9 cellular contexts compared by ENCODE assay signal in genomic region chr4:1337376-1337831, GRCh38. TPM values are rescaled to one million over a fixed set of nuclear protein-coding genes. Genes with fewer than 3 reads are reported as not detected.
DNase-seq lines count a peak whose midpoint lies in the region; FAIRE-seq and TF ChIP-seq lines count a peak whose summit lies in the region.
"Had no signal": no experiment of that assay in that cellular context is flagged by ENCODE, and none has a peak within 500 bp of the region (broad histone marks: within the 10 kb centered on the region; RNA-seq: fewer than 3 reads in every experiment).

No MANE protein-coding gene starts in this region.

- H3K27ac ChIP-seq in kidney (ENCODE audit: low read depth in 2 of 2, low read length in 2 of 2) (peak overlapping the region in 1 of 2 donors; percentile 17), substantia nigra (ENCODE audit: low read depth, low read length, poor library complexity, severe bottlenecking) (no peak overlapping the region)

- H3K9ac ChIP-seq in kidney (ENCODE audit: low read length in 2 of 2): no peak overlapping the region

- TF ChIP-seq CTCF in kidney (IDR thresholded peaks at IDR 0.05; ENCODE audit: borderline replicate concordance, extremely low read depth, insufficient read depth): no peak

- no peak for FAIRE-seq in kidney (lab: Jason Lieb, UNC)
- FAIRE-seq: GM18507 had no signal

- H3K36me3 ChIP-seq in kidney (ENCODE audit: control insufficient read depth in 1 of 2, insufficient read depth in 2 of 2, low read length in 2 of 2): peaks cover 36 to 49% of the 10 kb centered on the region in 2 donors

- intact Hi-C loops in kidney (cut with DNase I): no loop called here

- in situ Hi-C loops in KBM-7 (cut with MboI; ENCODE audit: low pct_unique_long_range_greater_than_20kb, low sequenced_read_pairs): no loop called here

- peak; percentile 84 for DNase-seq in HK-2 (ENCODE audit: unreplicated experiment)
- DNase-seq in activated CD8-positive, alpha-beta memory T cell treated with anti-CD3 and anti-CD28 coated beads, Interleukin-2, amount 50 U/mL, for 4 hours: peak; percentile 67
- DNase-seq in kidney: peak; percentile 47
- DNase-seq in stimulated activated CD8-positive, alpha-beta memory T cell treated with anti-CD3 and anti-CD28 coated beads, Interleukin-15, amount 100 ng/mL, for 4 hours (ENCODE audit: low read depth in 2 of 2): peak; percentile 44 to 55
- no peak for DNase-seq in COR-L47 (lab: John Stamatoyannopoulos, UW)
- DNase-seq in KBM-7: no peak
- DNase-seq in substantia nigra (lab: John Stamatoyannopoulos, UW): no peak
- DNase-seq in NCI-H1436 (lab: John Stamatoyannopoulos, UW): no peak

- no peak overlapping the region for H3K4me3 ChIP-seq in kidney (ENCODE audit: low read length in 2 of 2)

- peaks cover 0 to 3% of the 10 kb centered on the region in 2 donors for H3K4me1 ChIP-seq in kidney (ENCODE audit: control insufficient read depth in 1 of 2, insufficient read depth in 1 of 2, low read depth in 1 of 2, low read length in 2 of 2)

- no peaks in the 10 kb centered on the region for H3K9me3 ChIP-seq in kidney (ENCODE audit: control insufficient read depth in 1 of 2, low read length in 2 of 2)

RNA-seq across cellular contexts. Expression of gene UVSSA, which starts 9.6 kb away (rescaled TPM):
- 32.5 TPM for total RNA-seq in kidney
- 5.2 TPM for polyA plus RNA-seq in kidney (ENCODE audit: insufficient read depth, low read depth, low replicate concordance)

RNA-seq across cellular contexts. Expression of gene MAEA, which starts 47.7 kb away (rescaled TPM):
- total RNA-seq in kidney: 75.2 TPM
- 65.0 TPM for polyA plus RNA-seq in kidney (ENCODE audit: insufficient read depth, low read depth, low replicate concordance)

Comparison
In these comparisons a context has a peak if more than half of its experiments do, and no peak if none do; other contexts are left out.
1. DNase-seq: peak in HK-2 (single experiment), activated CD8-positive, alpha-beta memory T cell treated with anti-CD3 and anti-CD28 coated beads, Interleukin-2, amount 50 U/mL, for 4 hours (single experiment), kidney (single experiment) and stimulated activated CD8-positive, alpha-beta memory T cell treated with anti-CD3 and anti-CD28 coated beads, Interleukin-15, amount 100 ng/mL, for 4 hours (2 of 2); none in COR-L47 (single experiment), KBM-7 (single experiment), substantia nigra (0 of 49) and NCI-H1436 (single experiment).